In genomic region chr18:33355756-33356155, GRCh38 we compare ENCODE assay signal across 22 cellular contexts.
"Had no signal": no experiment of that assay in that cellular context is flagged by ENCODE, and none has a peak within 500 bp of the region (broad histone marks: within the 10 kb centered on the region; RNA-seq: fewer than 3 reads in every experiment).

No MANE protein-coding gene starts in this region.

- H3K9me3 Mint-ChIP-seq: nephron had no signal

- H3K4me3 Mint-ChIP-seq: naive B cell, nephron had no signal

- H3K36me3 ChIP-seq: colonic mucosa, right atrium auricular region, stomach, thoracic aorta, transverse colon had no signal

- H2AFZ ChIP-seq: hepatocyte had no signal

- H3K4me1 Mint-ChIP-seq: naive B cell, nephron had no signal

- FAIRE-seq: endothelial cell of umbilical vein, small intestine, urothelium cell line had no signal

- ATAC-seq: foreskin keratinocyte, left colon, left ventricle myocardium superior had no signal

- H3K27ac Mint-ChIP-seq: naive B cell, nephron had no signal

- H3K27ac ChIP-seq: colonic mucosa, foreskin keratinocyte, hepatocyte, right atrium auricular region, stomach, thoracic aorta, transverse colon had no signal

- H3K27me3 ChIP-seq: colonic mucosa, foreskin keratinocyte, hepatocyte, right atrium auricular region, stomach, transverse colon had no signal

- DNase-seq: colonic mucosa; dermis blood vessel endothelial cell; erythroblast; foreskin keratinocyte; left colon; left ventricle myocardium superior; mesenchymal stem cell; naive B cell; posterior cingulate gyrus; small intestine; stimulated activated CD4-positive, alpha-beta T cell treated with anti-CD3 and anti-CD28 coated beads, Interleukin-12 subunit alpha, Interleukin-12 subunit beta, amount 100 ng/mL, for 4 hours; stimulated activated naive CD4-positive, alpha-beta T cell; stomach; substantia nigra; transverse colon had no signal

- H3K36me3 Mint-ChIP-seq: naive B cell had no signal

- H3K27me3 Mint-ChIP-seq: naive B cell had no signal

- H3K79me2 ChIP-seq: hepatocyte had no signal

- H3K4me2 ChIP-seq: hepatocyte had no signal

- H3K4me3 ChIP-seq: colonic mucosa, hepatocyte, lung, right atrium auricular region, stomach, thoracic aorta, transverse colon had no signal

- H3K4me1 ChIP-seq: colonic mucosa, foreskin keratinocyte, right atrium auricular region, stomach, transverse colon had no signal

- H3K9me3 ChIP-seq: colonic mucosa, thoracic aorta had no signal
